Comparison of ENCODE assay signal across 16 cellular contexts in the genomic region with DNA sequence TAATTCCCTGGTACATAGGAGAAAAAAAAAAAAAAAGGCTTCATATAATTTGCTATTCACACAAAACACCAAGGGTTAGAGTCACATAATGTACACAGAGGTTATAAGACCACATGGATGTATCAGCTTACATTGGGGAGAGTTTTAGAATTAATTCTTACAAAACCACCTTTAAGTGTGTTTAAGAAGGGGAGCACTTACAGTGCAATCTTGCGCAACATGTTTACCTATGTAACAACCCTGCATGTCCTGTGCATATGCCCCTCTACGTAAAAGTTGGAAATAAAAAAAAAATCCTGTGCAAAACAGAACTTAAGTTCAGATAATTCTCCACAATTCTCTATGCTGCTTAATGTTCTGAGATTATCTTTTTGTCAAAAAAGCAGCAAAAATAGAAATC.
DNase-seq lines count a peak whose midpoint lies in the region; ATAC-seq, FAIRE-seq and TF ChIP-seq lines count a peak whose summit lies in the region.
"Had no signal": no experiment of that assay in that cellular context is flagged by ENCODE, and none has a peak within 500 bp of the region (broad histone marks: within the 10 kb centered on the region; RNA-seq: fewer than 3 reads in every experiment).

No MANE protein-coding gene starts in this region.

- TF ChIP-seq EP300 in A549 (IDR thresholded peaks at IDR 0.05) (no peak), H1 (IDR thresholded peaks at IDR 0.05; ENCODE audit: borderline replicate concordance in 1 of 2, low read depth in 2 of 2, low read length in 2 of 2) (no peak)

- FAIRE-seq in A549 (lab: Jason Lieb, UNC) (no peak), H1 (lab: Jason Lieb, UNC) (no peak), RCC 7860 (lab: Jason Lieb, UNC) (no peak)
- FAIRE-seq: D721Med, GM19239 had no signal

- no peak overlapping the region for H4K91ac ChIP-seq in H1 (replicated peaks; ENCODE audit: insufficient read length, low read length)

- DNase-seq in A549 (ENCODE audit: low read depth in 1 of 2, low spot score in 1 of 2) (no peak), NCI-H69 (lab: John Stamatoyannopoulos, UW) (peak; percentile 17), H1 (ENCODE audit: low read depth in 1 of 2, low spot score in 2 of 2) (no peak), right atrium auricular region (ENCODE audit: low spot score) (no peak), RCC 7860 (ENCODE audit: low spot score) (no peak), DMS53 treated with DMSO at 0.1 percent for 48 hours (lab: John Stamatoyannopoulos, UW; ENCODE audit: unreplicated experiment) (no peak)
- DNase-seq: CD8-positive, alpha-beta T cell; COR-L47; DMS153; DND-41; GDM1; KBM-7 had no signal

- H3K4me1 ChIP-seq in A549 (no peaks in the 10 kb centered on the region), HEK293 (ENCODE audit: control insufficient read depth, insufficient read depth, low read length) (peaks cover 5% of the 10 kb centered on the region; the same call in 1 of the 2 replicates), H1 (replicated peaks in 1 of 4; ENCODE audit: control insufficient read depth in 3 of 4, insufficient read depth in 4 of 4, low read length in 3 of 4) (peaks cover 0 to 2% (median 0%) of the 10 kb centered on the region in 4 experiments; a peak in 1 of 7 replicates), right atrium auricular region (peaks cover 0 to 22% of the 10 kb centered on the region in 2 donors)

- TF ChIP-seq POLR2A in A549 (IDR thresholded peaks at IDR 0.05; ENCODE audit: low read length) (no peak), H1 (IDR thresholded peaks at IDR 0.05; ENCODE audit: control extremely low read depth in 1 of 2, low read depth in 2 of 2, low read length in 2 of 2) (no peak)

- no peak overlapping the region for H2BK20ac ChIP-seq in H1 (ENCODE audit: low read length)

- H3K14ac ChIP-seq in H1 (ENCODE audit: insufficient read length): no peak overlapping the region

- H3K27me3 ChIP-seq in H1 (replicated peaks in 1 of 4; ENCODE audit: control insufficient read depth in 3 of 4, extremely low read depth in 1 of 4, insufficient read depth in 3 of 4, low read length in 3 of 4) (no peaks in the 10 kb centered on the region), right atrium auricular region (no peaks in the 10 kb centered on the region)

- H4K8ac ChIP-seq in H1 (ENCODE audit: extremely low read depth, insufficient read depth, low read length): no peak overlapping the region

- no peak overlapping the region for H3K4me3 ChIP-seq in A549
- no peak overlapping the region for H3K4me3 ChIP-seq in HEK293 (ENCODE audit: low read depth, low read length)
- no peak overlapping the region for H3K4me3 ChIP-seq in H1 (ENCODE audit: extremely low read depth in 1 of 4, insufficient read depth in 2 of 4, low read depth in 3 of 4, low read length in 4 of 4)
- H3K4me3 ChIP-seq in right atrium auricular region: no peak overlapping the region

- CTCF ChIA-PET in A549 (lab: Yijun Ruan, JAX): interaction anchor here (0.6 kb wide), 1 partner anchor 120 kb away, joined by 3 read pairs; no protein-coding TSS in a partner anchor
- CTCF ChIA-PET in HEK293 (lab: Yijun Ruan, JAX): no interaction called here
- CTCF ChIA-PET in H1 (lab: Charles Lee; ENCODE audit: partially characterized antibody): interaction anchor here (0.6 to 1.2 kb wide), 3 partner anchors 12 to 181 kb away, joined by 3 to 5 read pairs (median 3); no protein-coding TSS in a partner anchor

- no peak overlapping the region for H3K27ac ChIP-seq in A549
- no peak overlapping the region for H3K27ac ChIP-seq in HEK293 (ENCODE audit: extremely low read depth, low read depth, low read length)
- H3K27ac ChIP-seq in H1 (ENCODE audit: low read depth, low read length): no peak overlapping the region
- H3K27ac ChIP-seq in right atrium auricular region: no peak overlapping the region

- H3K9me3 ChIP-seq in A549 (no peaks in the 10 kb centered on the region), HEK293 (ENCODE audit: control insufficient read depth, insufficient read depth, low read depth, low read length) (no peaks in the 10 kb centered on the region), H1 (ENCODE audit: insufficient read depth in 2 of 2, low read depth in 1 of 2, low read length in 1 of 2) (no peaks in the 10 kb centered on the region), right atrium auricular region (no peaks in the 10 kb centered on the region)

- H2AK5ac ChIP-seq in H1 (ENCODE audit: low read depth, low read length): no peak overlapping the region

- no peak for ATAC-seq in A549
- ATAC-seq: CD8-positive, alpha-beta T cell; HCT116 had no signal

- no peak overlapping the region for H3K4ac ChIP-seq in H1 (replicated peaks; ENCODE audit: insufficient read length, low read depth, low read length)

- H4K20me1 ChIP-seq in H1 (replicated peaks in 1 of 2; ENCODE audit: control insufficient read depth in 1 of 2, insufficient read depth in 2 of 2, low read length in 2 of 2): no peaks in the 10 kb centered on the region

- H3K23me2 ChIP-seq in H1 (ENCODE audit: low read depth, low read length): peaks cover 2% of the 10 kb centered on the region; the same call in 1 of the 2 replicates

- H2BK12ac ChIP-seq in H1 (ENCODE audit: low read depth, low read length): no peak overlapping the region

- no peak overlapping the region for H3K56ac ChIP-seq in H1 (replicated peaks; ENCODE audit: insufficient read length, low read depth, low read length)

- no peak overlapping the region for H2AFZ ChIP-seq in H1 (ENCODE audit: low read length)

- H3K18ac ChIP-seq in H1 (ENCODE audit: extremely low read depth, low read length): no peak overlapping the region

- no peak overlapping the region for H4K5ac ChIP-seq in H1 (ENCODE audit: insufficient read length, low read depth, low read length)

- H3K79me1 ChIP-seq in H1 (ENCODE audit: low read depth, low read length): no peaks in the 10 kb centered on the region

- H3K36me3 ChIP-seq in HEK293 (ENCODE audit: control insufficient read depth in 2 of 2, insufficient read depth in 1 of 2, low read length in 2 of 2) (no peaks in the 10 kb centered on the region), H1 (ENCODE audit: control insufficient read depth in 2 of 4, insufficient read depth in 4 of 4, low read length in 3 of 4) (no peaks in the 10 kb centered on the region), right atrium auricular region (no peaks in the 10 kb centered on the region)

- TF ChIP-seq RAD21 in A549 (conservative IDR thresholded peaks at IDR 0.05 in 1 of 2, IDR thresholded peaks at IDR 0.05 in 1 of 2): no peak
- no peak for TF ChIP-seq RAD21 in H1 (IDR thresholded peaks at IDR 0.05 in 1 of 2, conservative IDR thresholded peaks at IDR 0.05 in 1 of 2; ENCODE audit: low read depth in 2 of 2, low read length in 2 of 2)

- WGBS in A549 (ENCODE audit: missing lambda C conversion rate): 83% methylated on average over 2 of the region's 2 CpGs
- WGBS in H1 (ENCODE audit: extremely low coverage in 1 of 2, insufficient coverage in 1 of 2, insufficient read length in 1 of 2, insufficient replicate concordance in 2 of 2, low coverage in 1 of 2, low lambda C conversion rate in 2 of 2, missing lambda C conversion rate in 1 of 2), 2 experiments: 94% methylated on average over 2 of the region's 2 CpGs; no CpG with 5 or more reads in 1 of the 2 experiments

- no peak overlapping the region for H3K23ac ChIP-seq in H1 (ENCODE audit: insufficient read length)

- TF ChIP-seq CTCF in A549 (IDR thresholded peaks at IDR 0.05) (no peak), HEK293 (tag by site-specific recombination; IDR thresholded peaks at IDR 0.05) (no peak), H1 (IDR thresholded peaks at IDR 0.05; ENCODE audit: control extremely low read depth in 1 of 3, insufficient read depth in 1 of 3, low read depth in 1 of 3, low read length in 3 of 3) (no peak), right atrium auricular region (IDR thresholded peaks at IDR 0.05) (no peak)

- POLR2A ChIA-PET in A549 (lab: Yijun Ruan, JAX): no interaction called here
- POLR2A ChIA-PET in HEK293 (lab: Yijun Ruan, JAX): no interaction called here
- POLR2A ChIA-PET in H1 (lab: Charles Lee; ENCODE audit: partially characterized antibody): interaction anchor here (0.7 kb wide), 1 partner anchor 21 kb away, joined by 3 read pairs; no protein-coding TSS in a partner anchor

- H2BK15ac ChIP-seq in H1 (ENCODE audit: low read length): no peak overlapping the region

- no peak overlapping the region for H3K9ac ChIP-seq in H1 (replicated peaks in 1 of 4; ENCODE audit: extremely low read depth in 1 of 4, low read depth in 3 of 4, low read length in 3 of 4)

- no peaks in the 10 kb centered on the region for H3K79me2 ChIP-seq in H1 (ENCODE audit: control insufficient read depth in 1 of 2, insufficient read depth in 2 of 2, low read length in 2 of 2)

- H3K4me2 ChIP-seq in A549 (no peak overlapping the region), H1 (ENCODE audit: insufficient read depth in 1 of 2, low read depth in 2 of 2, low read length in 2 of 2) (no peak overlapping the region)

- no peak overlapping the region for H2BK5ac ChIP-seq in H1 (ENCODE audit: low read depth, low read length)

- no peak overlapping the region for H2BK120ac ChIP-seq in H1 (replicated peaks; ENCODE audit: low read depth, low read length)

TF ChIP-seq in A549, 52 proteins besides CTCF, POLR2A, EP300 and RAD21:
- TF ChIP-seq ZFP36 (IDR thresholded peaks at IDR 0.05; ENCODE audit: borderline replicate concordance, partially characterized antibody) (no peak), CEBPB (IDR thresholded peaks at IDR 0.05) (peak; percentile 58 to 82; a peak in 2 of 4 replicates)

TF ChIP-seq in H1, 55 proteins besides CTCF, POLR2A, EP300 and RAD21:
- peak; percentile 97 for TF ChIP-seq CEBPB (IDR thresholded peaks at IDR 0.05; ENCODE audit: low read depth, low read length)
- TF ChIP-seq POLR2AphosphoS5 (IDR thresholded peaks at IDR 0.05; ENCODE audit: low read depth, low read length): no peak
